37 cellular contexts compared by ENCODE assay signal in the genomic region with DNA sequence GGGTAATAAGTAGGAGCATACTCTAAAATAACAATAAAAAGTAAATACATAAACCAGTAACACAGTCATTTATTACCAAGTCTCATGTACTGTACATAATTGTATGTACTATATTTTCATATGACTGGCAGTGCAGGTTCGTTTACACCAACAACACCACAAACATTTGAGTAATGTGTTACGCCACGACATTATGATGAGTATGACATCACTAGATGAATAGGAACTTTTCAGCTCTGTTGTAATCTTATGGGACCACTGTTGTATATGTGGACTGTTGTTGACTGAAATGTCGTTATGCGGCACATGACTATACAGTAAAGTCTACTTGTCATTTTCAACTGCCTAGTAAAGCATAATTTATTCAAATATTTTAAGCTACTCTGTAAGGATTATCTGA. TPM values are rescaled to one million over a fixed set of nuclear protein-coding genes. Genes with fewer than 3 reads are reported as not detected.
DNase-seq lines count a peak whose midpoint lies in the region; ATAC-seq, FAIRE-seq and TF ChIP-seq lines count a peak whose summit lies in the region.
"Had no signal": no experiment of that assay in that cellular context is flagged by ENCODE, and none has a peak within 500 bp of the region (broad histone marks: within the 10 kb centered on the region; RNA-seq: fewer than 3 reads in every experiment).

No MANE protein-coding gene starts in this region.

- peaks cover 21% of the 10 kb centered on the region for H3K36me3 Mint-ChIP-seq in activated naive CD8-positive, alpha-beta T cell treated with anti-CD3 and anti-CD28 coated beads for 36 hours

- H2AFZ ChIP-seq in IMR-90 (replicated peaks; ENCODE audit: low read length, poor library complexity) (no peak overlapping the region), K562 (ENCODE audit: low read depth, low read length) (no peak overlapping the region)
- H2AFZ ChIP-seq: parathyroid adenoma had no signal

- H3K27ac ChIP-seq in IMR-90 (ENCODE audit: insufficient read depth, low read length) (peak overlapping the region; percentile 62), K562 (ENCODE audit: extremely low read depth, low read depth, low read length) (no peak overlapping the region)
- H3K27ac ChIP-seq: cardiac muscle cell, coronary artery, foreskin keratinocyte, left ventricle myocardium inferior, parathyroid adenoma, SK-N-MC, suprapubic skin, upper lobe of left lung had no signal

- peak overlapping the region; percentile 93 for H2BK120ac ChIP-seq in IMR-90 (ENCODE audit: low read depth, low read length)

- H3K9me1 ChIP-seq in IMR-90 (ENCODE audit: insufficient read depth, low read length) (no peaks in the 10 kb centered on the region), K562 (ENCODE audit: control insufficient read depth, insufficient read depth, low read length) (no peaks in the 10 kb centered on the region)

- H4K20me1 ChIP-seq in IMR-90 (ENCODE audit: insufficient read depth, low read length) (no peaks in the 10 kb centered on the region), K562 (replicated peaks; ENCODE audit: control insufficient read depth, insufficient read depth, low read length) (no peaks in the 10 kb centered on the region)

- no peak for TF ChIP-seq EP300 in K562 (IDR thresholded peaks at IDR 0.05; ENCODE audit: low read length)

- peaks cover 12% of the 10 kb centered on the region; the same call in 2 of the 3 replicates for H3K79me2 ChIP-seq in K562 (ENCODE audit: control insufficient read depth, insufficient read depth, low read length)
- H3K79me2 ChIP-seq: parathyroid adenoma had no signal

- intact Hi-C loops in IMR-90 (cut with micrococcal nuclease) = no loop called here
- intact Hi-C loops in K562 (cut with micrococcal nuclease) = no loop called here

- TF ChIP-seq CTCF in IMR-90 (conservative IDR thresholded peaks at IDR 0.05; ENCODE audit: low read depth, low read length) (no peak), K562 (IDR thresholded peaks at IDR 0.05 in 2 of 3, conservative IDR thresholded peaks at IDR 0.05 in 1 of 3; ENCODE audit: insufficient read depth in 2 of 3, low read depth in 1 of 3, low read length in 3 of 3) (no peak), fibroblast of villous mesenchyme (IDR thresholded peaks at IDR 0.05; ENCODE audit: insufficient read depth, low read depth, low read length) (no peak)

- peak overlapping the region; percentile 93; the same call in 2 of the 3 replicates for H2BK15ac ChIP-seq in IMR-90 (ENCODE audit: low read depth, low read length)

- no peaks in the 10 kb centered on the region for H3K4me1 Mint-ChIP-seq in activated naive CD8-positive, alpha-beta T cell treated with anti-CD3 and anti-CD28 coated beads for 36 hours
- H3K4me1 Mint-ChIP-seq: CD14-positive monocyte, neural crest cell, T-helper 17 cell had no signal

- H3K9me3 ChIP-seq in IMR-90 (ENCODE audit: control insufficient read depth, insufficient read depth, low read length) (no peaks in the 10 kb centered on the region), K562 (replicated peaks; ENCODE audit: control insufficient read depth, insufficient read depth, low read depth, low read length) (no peaks in the 10 kb centered on the region)
- H3K9me3 ChIP-seq: left ventricle myocardium inferior, suprapubic skin, upper lobe of left lung had no signal

- POLR2A ChIA-PET in IMR-90 (lab: Charles Lee; ENCODE audit: unreplicated experiment) (interaction anchor here (0.6 to 1.8 kb wide), 2 partner anchors 391 to 393 kb away, joined by 3 to 4 read pairs; no protein-coding TSS in a partner anchor), K562 (lab: Yijun Ruan, JAX) (interaction anchor here (0.6 to 1.0 kb wide), 3 partner anchors 10 to 263 kb away, joined by 3 read pairs; no protein-coding TSS in a partner anchor)

- H3K9me3 Mint-ChIP-seq in activated naive CD8-positive, alpha-beta T cell treated with anti-CD3 and anti-CD28 coated beads for 36 hours = no peaks in the 10 kb centered on the region
- H3K9me3 Mint-ChIP-seq: activated CD4-positive, alpha-beta memory T cell treated with anti-CD3 and anti-CD28 coated beads for 36 hours; activated T-helper 1 cell treated with anti-CD3 and anti-CD28 coated beads, Interleukin-12 subunit alpha, Interleukin-12 subunit beta, Interleukin-2, Interleukin-4 antibody, amounts not matched to agents 30 ng/mL and 10 ng/mL and 1 ng/mL, durations not matched to agents 14 hours and 24 hours and 36 hours; CD14-positive monocyte; neural crest cell had no signal

- dilution Hi-C loops in IMR-90 (cut with HindIII; ENCODE audit: low sequenced_read_pairs, unreplicated experiment) = no loop called here

- no peaks in the 10 kb centered on the region for H3K27me3 Mint-ChIP-seq in activated naive CD8-positive, alpha-beta T cell treated with anti-CD3 and anti-CD28 coated beads for 36 hours
- H3K27me3 Mint-ChIP-seq: activated CD4-positive, alpha-beta memory T cell treated with anti-CD3 and anti-CD28 coated beads for 36 hours; T-helper 17 cell had no signal

- H3K56ac ChIP-seq in IMR-90 (ENCODE audit: extremely low read depth, insufficient read depth, low read length) = peak overlapping the region; percentile 63

- BruUV-seq in IMR-90 (replicated peaks; lab: Mats Ljungman, UMichigan) (no TSS peak), K562 (replicated peaks; lab: Mats Ljungman, UMichigan) (no TSS peak)

- peak overlapping the region; percentile 87 for H2BK20ac ChIP-seq in IMR-90 (ENCODE audit: low read depth, low read length)

- peak overlapping the region; percentile 89 for H4K5ac ChIP-seq in IMR-90 (ENCODE audit: low read depth, low read length)

- peak; percentile 9 for ATAC-seq in IMR-90 (ENCODE audit: low read depth)
- peak; percentile 37; the same call in 1 of the 3 replicates for ATAC-seq in K562
- no peak for ATAC-seq in GM18870 (IDR thresholded peaks at IDR 0.05; ENCODE audit: unreplicated experiment)
- no peak for ATAC-seq in GM18519 (IDR thresholded peaks at IDR 0.05; ENCODE audit: low FRiP score, unreplicated experiment)
- ATAC-seq: foreskin keratinocyte, HCT116, T-helper 17 cell had no signal

- peak; percentile 32 for DNase-seq in EL
- DNase-seq in IMR-90 = peak; percentile 45
- DNase-seq in K562 (ENCODE audit: extremely low read depth in 1 of 4, low spot score in 3 of 4) = no peak
- DNase-seq in fibroblast of villous mesenchyme (ENCODE audit: low read depth) = peak; percentile 83
- DNase-seq in NCI-H2029 (lab: John Stamatoyannopoulos, UW) = no peak
- DNase-seq in activated naive CD8-positive, alpha-beta T cell treated with anti-CD3 and anti-CD28 coated beads for 36 hours = no peak
- DNase-seq: activated CD4-positive, alpha-beta memory T cell treated with anti-CD3 and anti-CD28 coated beads for 36 hours; activated CD8-positive, alpha-beta memory T cell treated with anti-CD3 and anti-CD28 coated beads, Interleukin-2, amount 50 U/mL, for 4 hours; activated naive CD4-positive, alpha-beta T cell treated with anti-CD3 and anti-CD28 coated beads, Interleukin-2, amount 50 U/mL, for 16 hours; amygdala; Calu3; DMS79 treated with DMSO at 0.1 percent for 48 hours; effector CD8-positive, alpha-beta T cell; head of caudate nucleus; left ventricle myocardium inferior; NCI-H1092 treated with DMSO at 0.1 percent for 48 hours; NCI-H1694 treated with DMSO at 0.1 percent for 48 hours; NCI-H510A treated with DMSO at 0.1 percent for 48 hours; retina; small intestine; stimulated activated naive CD4-positive, alpha-beta T cell; T-helper 17 cell; upper lobe of left lung had no signal

- no peak overlapping the region for H3K9ac ChIP-seq in IMR-90 (ENCODE audit: low read depth, low read length)
- H3K9ac ChIP-seq in K562 (ENCODE audit: insufficient read depth in 1 of 2, low read depth in 2 of 2, low read length in 2 of 2) = no peak overlapping the region
- H3K9ac ChIP-seq: parathyroid adenoma had no signal

- peak overlapping the region; percentile 66 for H3K14ac ChIP-seq in IMR-90 (replicated peaks; ENCODE audit: low read depth, low read length)

- H2AK9ac ChIP-seq in IMR-90 (replicated peaks; ENCODE audit: low read depth, low read length, poor library complexity) = no peak overlapping the region

- H4K8ac ChIP-seq in IMR-90 (ENCODE audit: low read depth in 2 of 2, low read length in 2 of 2) = peak overlapping the region; percentile 73 to 88

- no peak overlapping the region for H3K4me3 Mint-ChIP-seq in activated naive CD8-positive, alpha-beta T cell treated with anti-CD3 and anti-CD28 coated beads for 36 hours
- H3K4me3 Mint-ChIP-seq: activated CD4-positive, alpha-beta memory T cell treated with anti-CD3 and anti-CD28 coated beads for 36 hours; activated T-helper 1 cell treated with anti-CD3 and anti-CD28 coated beads, Interleukin-12 subunit alpha, Interleukin-12 subunit beta, Interleukin-2, Interleukin-4 antibody, amounts not matched to agents 30 ng/mL and 10 ng/mL and 1 ng/mL, durations not matched to agents 14 hours and 24 hours and 36 hours; CD14-positive monocyte; neural crest cell; T-helper 17 cell had no signal

- no peak for TF ChIP-seq POLR2A in IMR-90 (IDR thresholded peaks at IDR 0.05; ENCODE audit: low read depth, low read length)
- TF ChIP-seq POLR2A in K562 (conservative IDR thresholded peaks at IDR 0.05) = no peak

- no peak for FAIRE-seq in K562 (lab: Jason Lieb, UNC)
- FAIRE-seq: keratinocyte, small intestine, TTC549 had no signal

- no peaks in the 10 kb centered on the region for H3K27me3 ChIP-seq in IMR-90 (ENCODE audit: control insufficient read depth, insufficient read depth, low read length)
- H3K27me3 ChIP-seq in K562 (ENCODE audit: control insufficient read depth in 2 of 2, insufficient read depth in 2 of 2, low read length in 2 of 2) = no peaks in the 10 kb centered on the region
- H3K27me3 ChIP-seq: cardiac muscle cell, foreskin keratinocyte, suprapubic skin, upper lobe of left lung had no signal

- peak overlapping the region; percentile 11; the same call in 1 of the 2 replicates for H3K23ac ChIP-seq in IMR-90 (ENCODE audit: low read depth, low read length)

- H3K36me3 ChIP-seq in IMR-90 (ENCODE audit: control insufficient read depth, insufficient read depth, low read length) (peaks cover 4% of the 10 kb centered on the region; the same call in 1 of the 2 replicates), K562 (ENCODE audit: control insufficient read depth, insufficient read depth, low read length) (peaks cover 52% of the 10 kb centered on the region)
- H3K36me3 ChIP-seq: left ventricle myocardium inferior, suprapubic skin, upper lobe of left lung had no signal

- H3K4ac ChIP-seq in IMR-90 (ENCODE audit: low read depth, low read length) = peak overlapping the region; percentile 61; the same call in 1 of the 2 replicates

- H3K18ac ChIP-seq in IMR-90 (ENCODE audit: low read depth, low read length) = peak overlapping the region; percentile 87

- peak overlapping the region; percentile 97 for H2BK5ac ChIP-seq in IMR-90 (ENCODE audit: low read depth, low read length, poor library complexity, severe bottlenecking)

- H3K79me1 ChIP-seq in IMR-90 (ENCODE audit: low read depth in 1 of 2, low read length in 2 of 2) = peaks cover 22 to 37% of the 10 kb centered on the region in 2 experiments

- in situ Hi-C loops in IMR-90 (cut with MboI; ENCODE audit: low sequenced_read_pairs) (no loop called here), K562 (cut with MboI) (no loop called here)

- peaks cover 3% of the 10 kb centered on the region; the same call in 1 of the 2 replicates for H3K4me1 ChIP-seq in IMR-90 (ENCODE audit: control insufficient read depth, insufficient read depth, low read length)
- H3K4me1 ChIP-seq in K562 (replicated peaks in 1 of 2; ENCODE audit: control insufficient read depth in 2 of 2, insufficient read depth in 2 of 2, low read length in 2 of 2) = no peaks in the 10 kb centered on the region
- H3K4me1 ChIP-seq: left ventricle myocardium inferior, parathyroid adenoma, suprapubic skin, upper lobe of left lung had no signal

- TF ChIP-seq RAD21 in IMR-90 (IDR thresholded peaks at IDR 0.05; ENCODE audit: low read length) (no peak), K562 (CRISPR knock-in tag; conservative IDR thresholded peaks at IDR 0.05 in 1 of 2, IDR thresholded peaks at IDR 0.05 in 1 of 2) (no peak)

- no CpG with 5 or more reads among the region's 5 CpGs for WGBS in IMR-90 (ENCODE audit: extremely low coverage in 2 of 2, insufficient read length in 1 of 2), 2 experiments
- 83% methylated on average over 5 of the region's 5 CpGs for WGBS in K562 (ENCODE audit: insufficient coverage, low coverage, missing lambda C conversion rate)

- no peak overlapping the region for H3K4me2 ChIP-seq in IMR-90 (ENCODE audit: low read depth, low read length)
- no peak overlapping the region for H3K4me2 ChIP-seq in K562 (ENCODE audit: insufficient read depth, low read length)

- H2AK5ac ChIP-seq in IMR-90 (ENCODE audit: low read depth, low read length) = peak overlapping the region; percentile 80; the same call in 1 of the 2 replicates

- CTCF ChIA-PET in IMR-90 (lab: Yijun Ruan, JAX) = no interaction called here
- CTCF ChIA-PET in K562 (lab: Yijun Ruan, JAX; ENCODE audit: low intra/inter-chr PET ratio) = no interaction called here

- no peak overlapping the region for H3K27ac Mint-ChIP-seq in activated naive CD8-positive, alpha-beta T cell treated with anti-CD3 and anti-CD28 coated beads for 36 hours
- H3K27ac Mint-ChIP-seq: activated CD4-positive, alpha-beta memory T cell treated with anti-CD3 and anti-CD28 coated beads for 36 hours; activated T-helper 1 cell treated with anti-CD3 and anti-CD28 coated beads, Interleukin-12 subunit alpha, Interleukin-12 subunit beta, Interleukin-2, Interleukin-4 antibody, amounts not matched to agents 30 ng/mL and 10 ng/mL and 1 ng/mL, durations not matched to agents 14 hours and 24 hours and 36 hours; CD14-positive monocyte; T-helper 17 cell had no signal

- H4K91ac ChIP-seq in IMR-90 (ENCODE audit: insufficient read depth, low read depth, low read length) = peak overlapping the region; percentile 79

- no peak overlapping the region for H3K4me3 ChIP-seq in IMR-90 (ENCODE audit: insufficient read depth, low read depth, low read length)
- no peak overlapping the region for H3K4me3 ChIP-seq in K562
- H3K4me3 ChIP-seq in fibroblast of villous mesenchyme (ENCODE audit: low read depth, low read length) = no peak overlapping the region
- H3K4me3 ChIP-seq: cardiac muscle cell, coronary artery, left ventricle myocardium inferior, SK-N-MC, suprapubic skin, upper lobe of left lung had no signal

RNA-seq across cellular contexts. Expression of gene KIF18A, which starts 18.6 kb away (rescaled TPM):
- 24.4 and 37.2 TPM in 2 replicates for total RNA-seq in IMR-90 (2012; rRNA removed)
- 7.6 and 8.9 TPM in 2 replicates for polyA plus RNA-seq in IMR-90 (2012; rRNA removed)
- 0.57 and 1.2 TPM in 2 replicates for polyA plus RNA-seq in IMR-90 (2012; cell fraction: cytosol; rRNA removed)
- polyA plus RNA-seq in IMR-90 (2012; cell fraction: nucleus; rRNA removed; ENCODE audit: low replicate concordance) = 0.86 and 9.4 TPM in 2 replicates
- 29.1 and 184 TPM in 2 replicates for total RNA-seq in K562 (2011; cell fraction: chromatin; rRNA removed; ENCODE audit: low replicate concordance)
- 14.5 and 23.7 TPM in 2 replicates for total RNA-seq in K562 (2011; cell fraction: nucleolus; rRNA removed)
- 44.7 and 45.4 TPM in 2 replicates for total RNA-seq in K562 (2011; cell fraction: nucleoplasm; rRNA removed)
- 15.1 and 16.4 TPM in 2 replicates for total RNA-seq in K562 (2014; rRNA removed)
- total RNA-seq in K562 (2014; rRNA removed; fragmentation: Illumina TruSeq; extraction: Trizol) = 36.1 and 42.6 TPM in 2 replicates
- total RNA-seq in K562 (2015; rRNA removed; fragmentation: Illumina TruSeq; extraction: Trizol) = 29.6 and 32.9 TPM in 2 replicates
- 22.1 and 22.5 TPM in 2 replicates for total RNA-seq in K562 (2021)
- 22.0 and 24.4 TPM in 2 replicates for polyA plus RNA-seq in K562 (2011; rRNA removed)
- polyA plus RNA-seq in K562 (2011; cell fraction: cytosol; rRNA removed) = 2.9 and 7.4 TPM in 2 replicates
- 14.0 and 23.7 TPM in 2 replicates for polyA plus RNA-seq in K562 (2011; cell fraction: nucleus; rRNA removed)
- 18.1 and 19.0 TPM in 2 replicates for polyA plus RNA-seq in K562 (2012)
- 24.1 and 27.0 TPM in 2 replicates for polyA plus RNA-seq in K562 (2014; fragmentation: Illumina TruSeq; extraction: Trizol)
- 10 to 100 TPM; 20.8 to 24.3 TPM for polyA plus RNA-seq in K562 (2014; fragmentation: Nextera tagmentation; extraction: Ambion mirVana)
- 17.3 TPM in 2 replicates for polyA plus RNA-seq in K562 (2014; rRNA removed)
- 66.0 and 74.0 TPM in 2 replicates for polyA minus RNA-seq in K562 (2011; rRNA and poly(A)+ RNA removed)
- polyA minus RNA-seq in K562 (2011; cell fraction: cytosol; rRNA and poly(A)+ RNA removed) = 12.3 and 14.2 TPM in 2 replicates
- polyA minus RNA-seq in K562 (2011; cell fraction: nucleus; rRNA and poly(A)+ RNA removed) = 73.2 and 125 TPM in 2 replicates
- 11.9 and 25.0 TPM in 2 replicates for total RNA-seq in fibroblast of villous mesenchyme
- 10 to 100 TPM; 19.8 to 21.8 TPM for total RNA-seq in activated naive CD8-positive, alpha-beta T cell treated with anti-CD3 and anti-CD28 coated beads for 36 hours

RNA-seq across cellular contexts. Expression of gene METTL15, which starts 18.8 kb away (rescaled TPM):
- total RNA-seq in IMR-90 (2012; rRNA removed) (24.4 and 30.5 TPM in 2 replicates), K562 (2014; rRNA removed) (10.4 and 10.7 TPM in 2 replicates), K562 (2014; rRNA removed; fragmentation: Illumina TruSeq; extraction: Trizol) (21.7 and 24.2 TPM in 2 replicates), K562 (2015; rRNA removed; fragmentation: Illumina TruSeq; extraction: Trizol) (15.9 and 16.1 TPM in 2 replicates), K562 (2021) (12.5 and 15.9 TPM in 2 replicates), fibroblast of villous mesenchyme (17.7 and 28.1 TPM in 2 replicates)
- polyA plus RNA-seq in IMR-90 (2012; rRNA removed) (5.3 and 6.5 TPM in 2 replicates), K562 (2011; rRNA removed) (17.5 and 20.4 TPM in 2 replicates), K562 (2014; fragmentation: Illumina TruSeq; extraction: Trizol) (10.1 and 12.1 TPM in 2 replicates), K562 (2014; fragmentation: Nextera tagmentation; extraction: Ambion mirVana) (10 to 100 TPM; 19.1 to 20.9 TPM), K562 (2014; rRNA removed) (11.6 and 12.0 TPM in 2 replicates)
- polyA plus RNA-seq in IMR-90 (2012; cell fraction: cytosol; rRNA removed) = 2.0 and 4.9 TPM in 2 replicates
- polyA plus RNA-seq in IMR-90 (2012; cell fraction: nucleus; rRNA removed; ENCODE audit: low replicate concordance) = 1.7 and 10.9 TPM in 2 replicates
- 32.0 and 54.2 TPM in 2 replicates for total RNA-seq in K562 (2011; cell fraction: chromatin; rRNA removed; ENCODE audit: low replicate concordance)
- 11.5 and 16.8 TPM in 2 replicates for total RNA-seq in K562 (2011; cell fraction: nucleolus; rRNA removed)
- 26.0 and 39.6 TPM in 2 replicates for total RNA-seq in K562 (2011; cell fraction: nucleoplasm; rRNA removed)
- polyA plus RNA-seq in K562 (2011; cell fraction: cytosol; rRNA removed) = 6.8 and 11.1 TPM in 2 replicates
- 13.2 and 14.6 TPM in 2 replicates for polyA plus RNA-seq in K562 (2011; cell fraction: nucleus; rRNA removed)
- 8.5 and 8.6 TPM in 2 replicates for polyA plus RNA-seq in K562 (2012)
- 32.8 and 40.0 TPM in 2 replicates for polyA minus RNA-seq in K562 (2011; rRNA and poly(A)+ RNA removed)
- 10.6 and 13.9 TPM in 2 replicates for polyA minus RNA-seq in K562 (2011; cell fraction: cytosol; rRNA and poly(A)+ RNA removed)
- polyA minus RNA-seq in K562 (2011; cell fraction: nucleus; rRNA and poly(A)+ RNA removed) = 36.2 and 64.3 TPM in 2 replicates
- total RNA-seq in activated naive CD8-positive, alpha-beta T cell treated with anti-CD3 and anti-CD28 coated beads for 36 hours = 10 to 100 TPM; 17.2 TPM

Comparison
In these comparisons a context has a peak if more than half of its experiments do, and no peak if none do; other contexts are left out.
1. DNase-seq: peak in EL (single experiment), IMR-90 (single experiment) and fibroblast of villous mesenchyme (single experiment); none in K562 (0 of 4), NCI-H2029 (single experiment) and activated naive CD8-positive, alpha-beta T cell treated with anti-CD3 and anti-CD28 coated beads for 36 hours (single experiment).
2. ATAC-seq: peak in IMR-90 (single experiment) and K562 (single experiment); none in GM18870 (single experiment) and GM18519 (single experiment).